In genomic region chrX:116823677-116824076, GRCh38 we compare ENCODE assay signal across 29 cellular contexts.
"Had no signal": no experiment of that assay in that cellular context is flagged by ENCODE, and none has a peak within 500 bp of the region (broad histone marks: within the 10 kb centered on the region; RNA-seq: fewer than 3 reads in every experiment).

No MANE protein-coding gene starts in this region.

- H3K27ac Mint-ChIP-seq: stimulated activated effector memory CD8-positive, alpha-beta T cell treated with anti-CD3 and anti-CD28 coated beads, Interleukin-12 subunit alpha, Interleukin-12 subunit beta, amount 100 ng/mL, for 72 hours; stimulated activated memory B cell treated with anti-CD40 and anti-IgM and Interleukin-4, amounts not matched to agents 10 μg/mL and 1 μg/mL and 100 μg/mL, for 72 hours; stimulated activated naive B cell treated with anti-CD40 and anti-IgM and Interleukin-4, amounts not matched to agents 10 μg/mL and 1 μg/mL and 100 μg/mL, for 72 hours; stimulated activated naive CD8-positive, alpha-beta T cell treated with anti-CD3 and anti-CD28 coated beads, Interleukin-15, amount 100 ng/mL, for 72 hours; stimulated activated naive CD8-positive, alpha-beta T cell treated with anti-CD3 and anti-CD28 coated beads, Interleukin-15, Interleukin-2, amounts not matched to agents 100 ng/mL and 50 ng/mL, for 24 hours; type B pancreatic cell had no signal

- H3K4me3 ChIP-seq: stomach, suprapubic skin, testis, thoracic aorta, thyroid gland, tibial artery, tibial nerve, transverse colon, upper lobe of left lung, upper lobe of right lung, uterus, vagina had no signal

- FAIRE-seq: urothelium cell line had no signal

- H3K27me3 ChIP-seq: stomach, suprapubic skin, testis, thyroid gland, tibial artery, tibial nerve, transverse colon, upper lobe of left lung, upper lobe of right lung, uterus, vagina had no signal

- H3K4me1 Mint-ChIP-seq: stimulated activated effector memory CD8-positive, alpha-beta T cell treated with anti-CD3 and anti-CD28 coated beads, Interleukin-12 subunit alpha, Interleukin-12 subunit beta, amount 100 ng/mL, for 72 hours; stimulated activated memory B cell treated with anti-CD40 and anti-IgM and Interleukin-4, amounts not matched to agents 10 μg/mL and 1 μg/mL and 100 μg/mL, for 72 hours; stimulated activated naive B cell treated with anti-CD40 and anti-IgM and Interleukin-4, amounts not matched to agents 10 μg/mL and 1 μg/mL and 100 μg/mL, for 72 hours; stimulated activated naive CD8-positive, alpha-beta T cell treated with anti-CD3 and anti-CD28 coated beads, Interleukin-15, amount 100 ng/mL, for 72 hours had no signal

- H3K36me3 ChIP-seq: stomach, suprapubic skin, thoracic aorta, thyroid gland, tibial artery, tibial nerve, transverse colon, upper lobe of left lung, upper lobe of right lung, uterus, vagina had no signal

- H3K9me3 Mint-ChIP-seq: stimulated activated memory B cell treated with anti-CD40 and anti-IgM and Interleukin-4, amounts not matched to agents 10 μg/mL and 1 μg/mL and 100 μg/mL, for 72 hours; stimulated activated naive CD8-positive, alpha-beta T cell treated with anti-CD3 and anti-CD28 coated beads, Interleukin-15, amount 100 ng/mL, for 72 hours; stimulated activated naive CD8-positive, alpha-beta T cell treated with anti-CD3 and anti-CD28 coated beads, Interleukin-15, Interleukin-2, amounts not matched to agents 100 ng/mL and 50 ng/mL, for 24 hours; type B pancreatic cell had no signal

- H3K27me3 Mint-ChIP-seq: stimulated activated memory B cell treated with anti-CD40 and anti-IgM and Interleukin-4, amounts not matched to agents 10 μg/mL and 1 μg/mL and 100 μg/mL, for 72 hours; stimulated activated naive B cell treated with anti-CD40 and anti-IgM and Interleukin-4, amounts not matched to agents 10 μg/mL and 1 μg/mL and 100 μg/mL, for 72 hours; stimulated activated naive CD8-positive, alpha-beta T cell treated with anti-CD3 and anti-CD28 coated beads, Interleukin-15, amount 100 ng/mL, for 72 hours; stimulated activated naive CD8-positive, alpha-beta T cell treated with anti-CD3 and anti-CD28 coated beads, Interleukin-15, Interleukin-2, amounts not matched to agents 100 ng/mL and 50 ng/mL, for 24 hours; type B pancreatic cell had no signal

- ATAC-seq: stimulated activated effector memory CD8-positive, alpha-beta T cell treated with anti-CD3 and anti-CD28 coated beads, Interleukin-12 subunit alpha, Interleukin-12 subunit beta, amount 100 ng/mL, for 72 hours; stimulated activated memory B cell treated with anti-CD40 and anti-IgM and Interleukin-4, amounts not matched to agents 10 μg/mL and 1 μg/mL and 100 μg/mL, for 72 hours; stimulated activated naive B cell treated with anti-CD40 and anti-IgM and Interleukin-4, amounts not matched to agents 10 μg/mL and 1 μg/mL and 100 μg/mL, for 72 hours; stimulated activated naive CD8-positive, alpha-beta T cell treated with anti-CD3 and anti-CD28 coated beads, Interleukin-15, amount 100 ng/mL, for 72 hours; stimulated activated naive CD8-positive, alpha-beta T cell treated with anti-CD3 and anti-CD28 coated beads, Interleukin-15, Interleukin-2, amounts not matched to agents 100 U/mL and 50 U/mL, for 24 hours; upper lobe of right lung had no signal

- H3K4me1 ChIP-seq: stomach, suprapubic skin, testis, thyroid gland, tibial artery, tibial nerve, transverse colon, upper lobe of left lung, upper lobe of right lung, uterus, vagina had no signal

- DNase-seq: stimulated activated CD4-positive, alpha-beta T cell treated with anti-CD3 and anti-CD28 coated beads, Interleukin-2, amount 100 ng/mL, for 48 hours; stimulated activated CD4-positive, alpha-beta T cell treated with anti-CD3 and anti-CD28 coated beads, Interleukin-4, amount 100 ng/mL, for 1 hour; stimulated activated CD4-positive, alpha-beta T cell treated with anti-CD3 and anti-CD28 coated beads, Interleukin-4, amount 100 ng/mL, for 24 hours; stimulated activated CD4-positive, alpha-beta T cell treated with anti-CD3 and anti-CD28 coated beads, Interleukin-4, amount 100 ng/mL, for 4 hours; stimulated activated CD8-positive, alpha-beta memory T cell treated with anti-CD3 and anti-CD28 coated beads, Interleukin-4, amount 100 ng/mL, for 48 hours; stimulated activated naive B cell treated with anti-CD40 and anti-IgM and Interleukin-4, amounts not matched to agents 10 μg/mL and 1 μg/mL and 100 μg/mL, for 72 hours; stimulated activated naive CD4-positive, alpha-beta T cell; stimulated activated naive CD4-positive, alpha-beta T cell treated with Interleukin-2 at 50 U/mL for 16 hours; stimulated activated naive CD8-positive, alpha-beta T cell treated with anti-CD3 and anti-CD28 coated beads, Interleukin-15, amount 100 ng/mL, for 72 hours; stimulated activated naive CD8-positive, alpha-beta T cell treated with anti-CD3 and anti-CD28 coated beads, Interleukin-15, Interleukin-2, amounts not matched to agents 100 U/mL and 50 U/mL, for 24 hours; stomach; substantia nigra; testis; thyroid gland; tibial artery; transverse colon; trophoblast cell; upper lobe of left lung; upper lobe of right lung; uterus had no signal

- H3K27ac ChIP-seq: stomach, suprapubic skin, testis, thoracic aorta, thyroid gland, tibial artery, tibial nerve, transverse colon, upper lobe of left lung, upper lobe of right lung, uterus, vagina had no signal

- H3K4me3 Mint-ChIP-seq: stimulated activated effector memory CD8-positive, alpha-beta T cell treated with anti-CD3 and anti-CD28 coated beads, Interleukin-12 subunit alpha, Interleukin-12 subunit beta, amount 100 ng/mL, for 72 hours; stimulated activated memory B cell treated with anti-CD40 and anti-IgM and Interleukin-4, amounts not matched to agents 10 μg/mL and 1 μg/mL and 100 μg/mL, for 72 hours; stimulated activated naive B cell treated with anti-CD40 and anti-IgM and Interleukin-4, amounts not matched to agents 10 μg/mL and 1 μg/mL and 100 μg/mL, for 72 hours; stimulated activated naive CD8-positive, alpha-beta T cell treated with anti-CD3 and anti-CD28 coated beads, Interleukin-15, amount 100 ng/mL, for 72 hours; stimulated activated naive CD8-positive, alpha-beta T cell treated with anti-CD3 and anti-CD28 coated beads, Interleukin-15, Interleukin-2, amounts not matched to agents 100 ng/mL and 50 ng/mL, for 24 hours; type B pancreatic cell had no signal

- H3K9me3 ChIP-seq: stomach, suprapubic skin, testis, thoracic aorta, thyroid gland, tibial artery, tibial nerve, transverse colon, upper lobe of left lung, upper lobe of right lung, uterus, vagina had no signal

- H3K36me3 Mint-ChIP-seq: stimulated activated effector memory CD8-positive, alpha-beta T cell treated with anti-CD3 and anti-CD28 coated beads, Interleukin-12 subunit alpha, Interleukin-12 subunit beta, amount 100 ng/mL, for 72 hours; stimulated activated memory B cell treated with anti-CD40 and anti-IgM and Interleukin-4, amounts not matched to agents 10 μg/mL and 1 μg/mL and 100 μg/mL, for 72 hours; stimulated activated naive B cell treated with anti-CD40 and anti-IgM and Interleukin-4, amounts not matched to agents 10 μg/mL and 1 μg/mL and 100 μg/mL, for 72 hours; type B pancreatic cell had no signal
